16 cellular contexts compared by ENCODE assay signal in the genomic region with DNA sequence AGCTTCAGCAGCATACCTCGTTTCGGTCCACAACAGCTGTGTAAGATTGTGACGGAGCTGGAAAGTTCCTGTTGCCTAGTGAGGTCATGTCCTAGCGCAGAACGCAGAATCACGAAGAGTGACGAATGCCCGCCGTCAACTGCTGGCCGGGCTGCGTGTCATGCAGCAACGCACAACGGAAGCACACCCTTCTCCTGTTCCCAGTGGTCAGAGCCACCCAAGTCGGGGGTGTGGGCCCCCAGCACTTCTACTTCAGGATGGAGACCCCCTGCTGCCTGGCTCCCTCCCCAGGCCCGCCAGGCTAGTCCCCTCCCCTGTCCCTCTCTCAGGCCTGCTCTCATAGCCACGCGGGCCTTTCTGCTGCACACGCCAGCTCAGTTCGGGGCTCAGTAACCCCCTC. TPM values are rescaled to one million over a fixed set of nuclear protein-coding genes. Genes with fewer than 3 reads are reported as not detected.
A peak's percentile ranks its signal among the peaks of the same experiment; 100 is the strongest.
DNase-seq lines count a peak whose midpoint lies in the region; ATAC-seq, FAIRE-seq and TF ChIP-seq lines count a peak whose summit lies in the region.
"Had no signal": no experiment of that assay in that cellular context is flagged by ENCODE, and none has a peak within 500 bp of the region (broad histone marks: within the 10 kb centered on the region; RNA-seq: fewer than 3 reads in every experiment).

No MANE protein-coding gene starts in this region.

- peak overlapping the region; percentile 35 for H3K18ac ChIP-seq in neuronal stem cell (ENCODE audit: low read length)

- H3F3A ChIP-seq in OCI-LY1 (ENCODE audit: insufficient read depth, low read length), result no peaks in the 10 kb centered on the region

- POLR2A ChIA-PET in GM12878 (lab: Charles Lee), result no interaction called here

- no peak overlapping the region for H4K8ac ChIP-seq in neuronal stem cell (ENCODE audit: low read depth, low read length)

- H2BK15ac ChIP-seq in neuronal stem cell (ENCODE audit: low read length), result peak overlapping the region; percentile 68

- TF ChIP-seq CTCF in OCI-LY1 (IDR thresholded peaks at IDR 0.05; ENCODE audit: low read length) (no peak), GM12878 (IDR thresholded peaks at IDR 0.05 in 2 of 3, conservative IDR thresholded peaks at IDR 0.05 in 1 of 3; ENCODE audit: control insufficient read depth in 2 of 3, extremely low read depth in 1 of 3, insufficient read depth in 1 of 3, low read depth in 3 of 3, low read length in 3 of 3) (no peak)

- H3K27ac ChIP-seq in OCI-LY1 (ENCODE audit: low read depth, low read length, poor library complexity, severe bottlenecking), result no peak overlapping the region
- H3K27ac ChIP-seq in GM12878 (ENCODE audit: control insufficient read depth, insufficient read depth), result peak overlapping the region; percentile 18
- H3K27ac ChIP-seq in neuronal stem cell (replicated peaks; ENCODE audit: low read length), result no peak overlapping the region
- H3K27ac ChIP-seq: stomach had no signal

- H3K27me3 ChIP-seq in OCI-LY1 (ENCODE audit: insufficient read depth, low read length) (no peaks in the 10 kb centered on the region), GM12878 (replicated peaks in 1 of 2; ENCODE audit: control insufficient read depth in 2 of 2, insufficient read depth in 2 of 2, low read length in 1 of 2) (no peaks in the 10 kb centered on the region), neuronal stem cell (ENCODE audit: control insufficient read depth in 3 of 3, insufficient read depth in 3 of 3, low read depth in 1 of 3, low read length in 3 of 3) (no peaks in the 10 kb centered on the region)

- DNase-seq in activated CD4-positive, alpha-beta T cell treated with anti-CD3 and anti-CD28 coated beads, Interleukin-2, amount 10 ng/mL, durations not matched to agents 24 days and 14 days, result no peak
- DNase-seq in activated CD4-positive, alpha-beta T cell treated with anti-CD3 and anti-CD28 coated beads, Interleukin-2, amount 50 U/mL, for 1 hour, result no peak
- DNase-seq in GM12878 (ENCODE audit: low read depth, low spot score) (no peak), neuronal stem cell (ENCODE audit: low spot score) (no peak), NCI-H2227 (lab: John Stamatoyannopoulos, UW; ENCODE audit: unreplicated experiment) (no peak), NCI-H2171 (lab: John Stamatoyannopoulos, UW) (no peak), inferior parietal cortex (ENCODE audit: extremely low spot score) (no peak)
- DNase-seq: amniotic stem cell, endodermal cell, Kasumi-1, left colon, mucosa of descending colon, stomach had no signal

- H2AK5ac ChIP-seq in neuronal stem cell (ENCODE audit: low read depth, low read length), result peak overlapping the region; percentile 85

- no peak overlapping the region for H2BK12ac ChIP-seq in neuronal stem cell (ENCODE audit: low read length)

- intact Hi-C loops in activated CD4-positive, alpha-beta T cell treated with anti-CD3 and anti-CD28 coated beads, Interleukin-2, amount 10 ng/mL, durations not matched to agents 24 days and 14 days (cut with micrococcal nuclease), result loop anchor here (5.0 kb wide), 1 partner anchor 124 kb away; the partner anchor contains the start of gene TPGS1
- intact Hi-C loops in GM12878 (cut with micrococcal nuclease; ENCODE audit: unreplicated experiment), result no loop called here

- WGBS in GM12878 (ENCODE audit: insufficient coverage, insufficient replicate concordance, low lambda C conversion rate, missing lambda C conversion rate), result 57% methylated on average over 19 of the region's 19 CpGs
- no CpG with 5 or more reads among the region's 19 CpGs for WGBS in neuronal stem cell (ENCODE audit: extremely low coverage in 2 of 2, insufficient read length in 2 of 2, insufficient replicate concordance in 1 of 2), 2 donors

- H4K20me1 ChIP-seq in OCI-LY1 (ENCODE audit: insufficient read depth, low read length) (no peaks in the 10 kb centered on the region), GM12878 (ENCODE audit: control insufficient read depth, insufficient read depth) (no peaks in the 10 kb centered on the region)

- no peak for TF ChIP-seq POLR2A in GM12878 (IDR thresholded peaks at IDR 0.05; ENCODE audit: low read depth, low read length)

- H3K36me3 ChIP-seq in OCI-LY1 (ENCODE audit: insufficient read depth, low read length) (no peaks in the 10 kb centered on the region), GM12878 (ENCODE audit: control insufficient read depth in 2 of 2, insufficient read depth in 2 of 2, low read length in 1 of 2) (no peaks in the 10 kb centered on the region), neuronal stem cell (replicated peaks in 1 of 2; ENCODE audit: control insufficient read depth in 2 of 2, insufficient read depth in 2 of 2, low read length in 2 of 2) (no peaks in the 10 kb centered on the region)
- H3K36me3 ChIP-seq: stomach had no signal

- H3K4ac ChIP-seq in neuronal stem cell (ENCODE audit: low read length), result no peak overlapping the region

- H3K9me3 ChIP-seq in OCI-LY1 (ENCODE audit: low read length) (no peaks in the 10 kb centered on the region), GM12878 (replicated peaks; ENCODE audit: control insufficient read depth, insufficient read depth, low read length) (no peaks in the 10 kb centered on the region; the same call in 2 of the 3 replicates), neuronal stem cell (replicated peaks in 1 of 2; ENCODE audit: control insufficient read depth in 2 of 2, insufficient read depth in 1 of 2, low read depth in 1 of 2, low read length in 2 of 2) (peaks cover 0 to 2% of the 10 kb centered on the region in 2 donors)
- H3K9me3 ChIP-seq: mucosa of descending colon, stomach had no signal

- CTCF ChIA-PET in GM12878 (lab: Yijun Ruan, JAX), result interaction anchor here (1.1 to 1.4 kb wide), 2 partner anchors 106 to 128 kb away, joined by 3 to 4 read pairs; no protein-coding TSS in a partner anchor

- H3K4me2 ChIP-seq in OCI-LY1 (ENCODE audit: low read length) (peak overlapping the region; percentile 63), GM12878 (ENCODE audit: control insufficient read depth, insufficient read depth) (peak overlapping the region; percentile 90), neuronal stem cell (ENCODE audit: insufficient read depth, low read length, poor library complexity, severe bottlenecking) (no peak overlapping the region)

- peaks cover 18% of the 10 kb centered on the region for H3K4me1 Mint-ChIP-seq in activated CD4-positive, alpha-beta T cell treated with anti-CD3 and anti-CD28 coated beads, Interleukin-2, amount 10 ng/mL, durations not matched to agents 24 days and 14 days

- H3K27ac Mint-ChIP-seq in activated CD4-positive, alpha-beta T cell treated with anti-CD3 and anti-CD28 coated beads, Interleukin-2, amount 10 ng/mL, durations not matched to agents 24 days and 14 days, result peak overlapping the region; percentile 71
- H3K27ac Mint-ChIP-seq: endodermal cell had no signal

- FAIRE-seq in GM12878 (lab: Jason Lieb, UNC), result no peak

- H2BK5ac ChIP-seq in neuronal stem cell (ENCODE audit: low read length), result no peak overlapping the region

- SMC1A ChIA-PET in GM12878 (lab: Charles Lee; ENCODE audit: uncharacterized antibody, unreplicated experiment), result interaction anchor here (0.7 kb wide), 1 partner anchor 123 kb away, joined by 3 read pairs; no protein-coding TSS in a partner anchor

- H3K9me3 Mint-ChIP-seq in activated CD4-positive, alpha-beta T cell treated with anti-CD3 and anti-CD28 coated beads, Interleukin-2, amount 10 ng/mL, durations not matched to agents 24 days and 14 days, result peaks cover 9% of the 10 kb centered on the region

- H3K23ac ChIP-seq in neuronal stem cell (ENCODE audit: low read depth, low read length, poor library complexity), result peak overlapping the region; percentile 48

- no peak for TF ChIP-seq RAD21 in GM12878 (IDR thresholded peaks at IDR 0.05; ENCODE audit: insufficient read depth, low read depth, low read length)

- ATAC-seq in GM12878, result no peak
- ATAC-seq: HCT116, left colon, mucosa of descending colon had no signal

- H2AFZ ChIP-seq in OCI-LY1 (ENCODE audit: low read length) (no peak overlapping the region), GM12878 (ENCODE audit: control insufficient read depth, low read depth, low read length) (peak overlapping the region; percentile 34; the same call in 1 of the 2 replicates), neuronal stem cell (ENCODE audit: low read length) (no peak overlapping the region)

- H3K4me1 ChIP-seq in OCI-LY1 (ENCODE audit: insufficient read depth, low read length, severe bottlenecking) (peaks cover 19% of the 10 kb centered on the region), GM12878 (ENCODE audit: control insufficient read depth, insufficient read depth, low read length) (peaks cover 20% of the 10 kb centered on the region), neuronal stem cell (ENCODE audit: control insufficient read depth in 2 of 2, insufficient read depth in 1 of 2, low read depth in 1 of 2, low read length in 2 of 2) (peaks cover 0 to 11% of the 10 kb centered on the region in 2 donors)

- H3K79me1 ChIP-seq in neuronal stem cell (ENCODE audit: low read depth, low read length), result no peaks in the 10 kb centered on the region

- peaks cover 27% of the 10 kb centered on the region for H3K27me3 Mint-ChIP-seq in activated CD4-positive, alpha-beta T cell treated with anti-CD3 and anti-CD28 coated beads, Interleukin-2, amount 10 ng/mL, durations not matched to agents 24 days and 14 days

- no peaks in the 10 kb centered on the region for H3K9me2 ChIP-seq in OCI-LY1 (ENCODE audit: low read depth, low read length)

- RAD21 ChIA-PET in GM12878 (lab: Charles Lee; ENCODE audit: unreplicated experiment), result interaction anchor here (1.0 kb wide), 1 partner anchor 40 kb away, joined by 4 read pairs; no protein-coding TSS in a partner anchor

- H3K9ac ChIP-seq in OCI-LY1 (ENCODE audit: low read length) (peak overlapping the region; percentile 3; the same call in 1 of the 2 replicates), GM12878 (ENCODE audit: control insufficient read depth, insufficient read depth, low read length) (no peak overlapping the region), neuronal stem cell (ENCODE audit: low read depth, low read length, poor library complexity) (peak overlapping the region; percentile 51)

- H3K4me3 ChIP-seq in OCI-LY1 (ENCODE audit: low read depth, low read length, poor library complexity, severe bottlenecking) (peak overlapping the region; percentile 42), GM12878 (peak overlapping the region; percentile 43; the same call in 1 of the 2 replicates), neuronal stem cell (ENCODE audit: low read length in 2 of 2) (no peak overlapping the region)
- H3K4me3 ChIP-seq: mucosa of descending colon, stomach had no signal

- H3K4me3 Mint-ChIP-seq in activated CD4-positive, alpha-beta T cell treated with anti-CD3 and anti-CD28 coated beads, Interleukin-2, amount 10 ng/mL, durations not matched to agents 24 days and 14 days, result peak overlapping the region; percentile 67
- H3K4me3 Mint-ChIP-seq: endodermal cell had no signal

- no peak overlapping the region for H4K91ac ChIP-seq in neuronal stem cell (ENCODE audit: low read depth, low read length, poor library complexity)

- H3K36me3 Mint-ChIP-seq in activated CD4-positive, alpha-beta T cell treated with anti-CD3 and anti-CD28 coated beads, Interleukin-2, amount 10 ng/mL, durations not matched to agents 24 days and 14 days (ENCODE audit: low read depth), result peaks cover 5% of the 10 kb centered on the region

- H2BK120ac ChIP-seq in neuronal stem cell (ENCODE audit: low read depth, low read length), result no peak overlapping the region

- in situ Hi-C loops in GM12878 (cut with MboI), result no loop called here

- H3K79me2 ChIP-seq in OCI-LY1 (ENCODE audit: insufficient read depth, low read length) (no peaks in the 10 kb centered on the region), GM12878 (ENCODE audit: control insufficient read depth, insufficient read depth, low read length) (no peaks in the 10 kb centered on the region)

- BruUV-seq in GM12878 (replicated peaks; lab: Mats Ljungman, UMichigan), result no TSS peak

- no peak overlapping the region for H3K14ac ChIP-seq in neuronal stem cell (ENCODE audit: low read length)

- TF ChIP-seq EP300 in GM12878 (IDR thresholded peaks at IDR 0.05; ENCODE audit: borderline replicate concordance in 1 of 2, control insufficient read depth in 1 of 2, low read depth in 2 of 2, low read length in 2 of 2), result no peak

RNA-seq across cellular contexts. Expression of gene C2CD4C, which starts 25.9 kb away (rescaled TPM):
- total RNA-seq in activated CD4-positive, alpha-beta T cell treated with anti-CD3 and anti-CD28 coated beads, Interleukin-2, amount 10 ng/mL, durations not matched to agents 24 days and 14 days, result 0.07 and 0.17 TPM in 2 replicates
- not detected in 2 replicates for total RNA-seq in GM12878 (2013; cell fraction: nucleolus; rRNA removed)
- total RNA-seq in GM12878 (2014; rRNA removed) (not detected in 2 replicates), GM12878 (2014; rRNA removed; fragmentation: Illumina TruSeq; extraction: Trizol) (not detected in 2 replicates), GM12878 (2021) (not detected in 2 replicates)
- not detected for polyA plus RNA-seq in GM12878 (2011; ENCODE audit: low read depth)
- polyA plus RNA-seq in GM12878 (2011; rRNA removed) (not detected in 2 replicates), GM12878 (2014; fragmentation: Illumina TruSeq; extraction: Trizol) (not detected in 2 replicates), GM12878 (2014; fragmentation: Nextera tagmentation; extraction: Ambion mirVana) (not detected), GM12878 (2014; rRNA removed) (0.03 TPM in 1 of 2 replicates, not detected in the other), GM12878 (2016; fragmentation: Nextera tagmentation; extraction: Ambion mirVana) (not detected)
- polyA plus RNA-seq in GM12878 (2011; cell fraction: cytosol; rRNA removed), result 0.01 TPM in 1 of 2 replicates, not detected in the other
- polyA plus RNA-seq in GM12878 (2011; cell fraction: nucleus; rRNA removed), result 0.04 and 0.13 TPM in 2 replicates
- 0.03 TPM in 1 of 2 replicates, not detected in the other for polyA plus RNA-seq in GM12878 (2012)
- polyA minus RNA-seq in GM12878 (2011; rRNA and poly(A)+ RNA removed), result not detected in 2 replicates
- polyA minus RNA-seq in GM12878 (2011; cell fraction: cytosol; rRNA and poly(A)+ RNA removed), result not detected in 2 replicates
- not detected in 2 replicates for polyA minus RNA-seq in GM12878 (2011; cell fraction: nucleus; rRNA and poly(A)+ RNA removed)
- 13.6 TPM for polyA plus RNA-seq in neuronal stem cell (2013, experiment 1 of 2)
- 12.7 TPM for polyA plus RNA-seq in neuronal stem cell (2013, experiment 2 of 2)
- total RNA-seq: T-helper 1 cell treated with Interleukin-12 subunit alpha and Interleukin-12 subunit beta and Interleukin-4 antibody, amounts not matched to agents 30 ng/mL and 1 ng/mL, for 36 hours had no signal

RNA-seq across cellular contexts. Expression of gene MIER2, which starts 38.4 kb away (rescaled TPM):
- total RNA-seq in activated CD4-positive, alpha-beta T cell treated with anti-CD3 and anti-CD28 coated beads, Interleukin-2, amount 10 ng/mL, durations not matched to agents 24 days and 14 days, result 27.6 and 32.0 TPM in 2 replicates
- total RNA-seq in GM12878 (2013; cell fraction: nucleolus; rRNA removed), result 36.8 and 37.2 TPM in 2 replicates
- total RNA-seq in GM12878 (2014; rRNA removed) (9.8 and 11.6 TPM in 2 replicates), GM12878 (2014; rRNA removed; fragmentation: Illumina TruSeq; extraction: Trizol) (4.6 and 6.8 TPM in 2 replicates), GM12878 (2021) (22.2 and 23.6 TPM in 2 replicates)
- 2.4 TPM for polyA plus RNA-seq in GM12878 (2011; ENCODE audit: low read depth)
- polyA plus RNA-seq in GM12878 (2011; rRNA removed) (6.5 and 11.6 TPM in 2 replicates), GM12878 (2014; fragmentation: Illumina TruSeq; extraction: Trizol) (10.9 and 12.5 TPM in 2 replicates), GM12878 (2014; fragmentation: Nextera tagmentation; extraction: Ambion mirVana) (under 1 TPM; 0.48 to 0.60 TPM), GM12878 (2014; rRNA removed) (14.9 and 20.6 TPM in 2 replicates), GM12878 (2016; fragmentation: Nextera tagmentation; extraction: Ambion mirVana) (10 to 100 TPM; 14.6 to 18.4 TPM)
- 10.5 and 10.7 TPM in 2 replicates for polyA plus RNA-seq in GM12878 (2011; cell fraction: cytosol; rRNA removed)
- polyA plus RNA-seq in GM12878 (2011; cell fraction: nucleus; rRNA removed), result 35.7 and 51.2 TPM in 2 replicates
- 25.2 and 25.4 TPM in 2 replicates for polyA plus RNA-seq in GM12878 (2012)
- 18.1 and 23.6 TPM in 2 replicates for polyA minus RNA-seq in GM12878 (2011; rRNA and poly(A)+ RNA removed)
- polyA minus RNA-seq in GM12878 (2011; cell fraction: cytosol; rRNA and poly(A)+ RNA removed), result 5.6 and 9.2 TPM in 2 replicates
- polyA minus RNA-seq in GM12878 (2011; cell fraction: nucleus; rRNA and poly(A)+ RNA removed), result 10.2 and 27.7 TPM in 2 replicates
- polyA plus RNA-seq in neuronal stem cell (2013, experiment 1 of 2), result 40.2 TPM
- 41.0 TPM for polyA plus RNA-seq in neuronal stem cell (2013, experiment 2 of 2)

Comparison
In these comparisons a context has a peak if more than half of its experiments do, and no peak if none do; other contexts are left out.
1. H3K4me3 ChIP-seq: peak in OCI-LY1 (single experiment) and GM12878 (single experiment); none in neuronal stem cell (0 of 2).